In the genomic region with DNA sequence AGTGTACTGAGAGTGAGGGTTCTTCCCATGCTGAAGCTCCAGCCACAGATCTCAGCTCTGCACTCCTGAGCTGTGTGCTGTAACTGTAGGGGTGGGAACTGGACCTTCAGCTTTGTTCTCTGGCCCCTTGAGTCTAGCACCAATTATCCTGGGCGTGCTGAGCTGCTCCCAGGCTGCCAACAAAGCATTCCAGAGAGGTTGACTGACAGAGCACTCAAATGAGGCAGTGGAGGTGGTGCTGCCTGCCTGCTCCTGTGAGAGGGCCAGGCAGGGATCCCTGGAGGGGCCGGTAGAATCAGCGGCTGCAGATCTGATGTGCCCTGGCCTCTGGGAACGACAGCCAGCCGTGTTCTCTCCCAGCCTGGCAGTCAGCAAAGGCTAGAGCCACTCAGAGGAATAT, we compare ENCODE assay signal across 19 cellular contexts.
DNase-seq lines count a peak whose midpoint lies in the region; ATAC-seq and TF ChIP-seq lines count a peak whose summit lies in the region.
"Had no signal": no experiment of that assay in that cellular context is flagged by ENCODE, and none has a peak within 500 bp of the region (broad histone marks: within the 10 kb centered on the region; RNA-seq: fewer than 3 reads in every experiment).

No MANE protein-coding gene starts in this region.

- peak; percentile 4 for DNase-seq in NCI-H748 (lab: John Stamatoyannopoulos, UW; ENCODE audit: unreplicated experiment)
- DNase-seq in NCI-H748 treated with DMSO at 0.1 percent for 48 hours (lab: John Stamatoyannopoulos, UW): no peak
- no peak for DNase-seq in mammary epithelial cell
- peak; percentile 75 for DNase-seq in islet precursor cell
- DNase-seq in dorsolateral prefrontal cortex: no peak
- DNase-seq in NCI-H345 (lab: John Stamatoyannopoulos, UW): no peak
- no peak for DNase-seq in GM13976 (ENCODE audit: low spot score)
- DNase-seq: 8988T; DND-41; GF-D8; NCI-H1436; NCI-H2029; NCI-H526; NK-92 treated with Interleukin-12 subunit alpha and Interleukin-12 subunit beta, amount 100 ng/mL, for 24 hours; OCI-M1; SHP77 treated with DMSO at 0.1 percent for 48 hours had no signal

- H3K27me3 ChIP-seq in mammary epithelial cell (ENCODE audit: insufficient read depth, low read length) (no peaks in the 10 kb centered on the region), dorsolateral prefrontal cortex (peaks cover 0 to 4% (median 0%) of the 10 kb centered on the region in 45 donors)
- H3K27me3 ChIP-seq: BLaER1 had no signal

- H3K27ac ChIP-seq in mammary epithelial cell (ENCODE audit: insufficient read depth, low read depth, low read length) (no peak overlapping the region), dorsolateral prefrontal cortex (no peak overlapping the region)
- H3K27ac ChIP-seq: BLaER1 had no signal

- H3K36me3 ChIP-seq in mammary epithelial cell (ENCODE audit: insufficient read depth, low read length): no peaks in the 10 kb centered on the region
- H3K36me3 ChIP-seq: BLaER1 had no signal

- H2AFZ ChIP-seq in mammary epithelial cell (ENCODE audit: low read depth, low read length): peak overlapping the region; percentile 51

- ATAC-seq in HG02571 (IDR thresholded peaks at IDR 0.05; ENCODE audit: unreplicated experiment): no peak
- ATAC-seq: SK-N-SH treated with all-trans-retinoic acid at 6 μM for 48 hours had no signal

- no peak for TF ChIP-seq CTCF in mammary epithelial cell (conservative IDR thresholded peaks at IDR 0.05 in 1 of 2, IDR thresholded peaks at IDR 0.05 in 1 of 2; ENCODE audit: extremely low read depth in 1 of 2, insufficient read depth in 1 of 2, low read depth in 1 of 2, low read length in 2 of 2)
- no peak for TF ChIP-seq CTCF in dorsolateral prefrontal cortex (IDR thresholded peaks at IDR 0.05 in 54 of 56, conservative IDR thresholded peaks at IDR 0.05 in 2 of 56; ENCODE audit: low read depth in 1 of 56, partially characterized antibody in 56 of 56)
- no peak for TF ChIP-seq CTCF in GM13976 (IDR thresholded peaks at IDR 0.05; ENCODE audit: borderline replicate concordance, control extremely low read depth, extremely low read depth, insufficient read depth, missing control alignments)

- H3K4me2 ChIP-seq in mammary epithelial cell (ENCODE audit: insufficient read depth, low read depth, low read length): no peak overlapping the region
- H3K4me2 ChIP-seq: BLaER1 had no signal

- 20% methylated on average over 4 of the region's 5 CpGs for WGBS in mammary epithelial cell (ENCODE audit: low coverage, missing lambda C conversion rate)

- in situ Hi-C loops in mammary epithelial cell (cut with MboI; ENCODE audit: low sequenced_read_pairs in 2 of 2): no loop called here
- in situ Hi-C loops in GM13976 (cut with MboI; ENCODE audit: low sequenced_read_pairs, unreplicated experiment): no loop called here

- no peaks in the 10 kb centered on the region for H4K20me1 ChIP-seq in mammary epithelial cell (ENCODE audit: insufficient read depth, low read length)
- H4K20me1 ChIP-seq: BLaER1 had no signal

- no TSS peak for BruUV-seq in mammary epithelial cell (replicated peaks; lab: Mats Ljungman, UMichigan)

- dilution Hi-C loops in mammary epithelial cell (cut with HindIII; ENCODE audit: low sequenced_read_pairs): no loop called here

- intact Hi-C loops in mammary epithelial cell (cut with micrococcal nuclease): no loop called here
- intact Hi-C loops in dorsolateral prefrontal cortex (cut with DNase I): no loop called here

- CTCF ChIA-PET in mammary epithelial cell (lab: Charles Lee; ENCODE audit: low non-redundant PET): no interaction called here

- H3K4me3 ChIP-seq in mammary epithelial cell (replicated peaks in 1 of 3; ENCODE audit: insufficient read depth in 1 of 3, low read depth in 2 of 3, low read length in 3 of 3): no peak overlapping the region
- no peak overlapping the region for H3K4me3 ChIP-seq in dorsolateral prefrontal cortex
- H3K4me3 ChIP-seq: BLaER1 had no signal

- no peaks in the 10 kb centered on the region for H3K4me1 ChIP-seq in mammary epithelial cell (ENCODE audit: insufficient read depth, low read length)
- H3K4me1 ChIP-seq: BLaER1 had no signal

- no peak overlapping the region for H3K9ac ChIP-seq in mammary epithelial cell (ENCODE audit: insufficient read depth, low read length)
- H3K9ac ChIP-seq: BLaER1 had no signal

- no peaks in the 10 kb centered on the region for H3K79me2 ChIP-seq in mammary epithelial cell (ENCODE audit: insufficient read depth, low read length)

- H3K9me3 ChIP-seq in mammary epithelial cell (replicated peaks; ENCODE audit: insufficient read depth, low read length): no peaks in the 10 kb centered on the region
- H3K9me3 ChIP-seq: BLaER1 had no signal

Comparison
In these comparisons a context has a peak if more than half of its experiments do, and no peak if none do; other contexts are left out.
1. DNase-seq: peak in NCI-H748 (single experiment) and islet precursor cell (single experiment); none in NCI-H748 treated with DMSO at 0.1 percent for 48 hours (single experiment), mammary epithelial cell (single experiment), dorsolateral prefrontal cortex (0 of 10), NCI-H345 (single experiment) and GM13976 (single experiment).